ENCODE assay signal across 8 cellular contexts in the genomic region with DNA sequence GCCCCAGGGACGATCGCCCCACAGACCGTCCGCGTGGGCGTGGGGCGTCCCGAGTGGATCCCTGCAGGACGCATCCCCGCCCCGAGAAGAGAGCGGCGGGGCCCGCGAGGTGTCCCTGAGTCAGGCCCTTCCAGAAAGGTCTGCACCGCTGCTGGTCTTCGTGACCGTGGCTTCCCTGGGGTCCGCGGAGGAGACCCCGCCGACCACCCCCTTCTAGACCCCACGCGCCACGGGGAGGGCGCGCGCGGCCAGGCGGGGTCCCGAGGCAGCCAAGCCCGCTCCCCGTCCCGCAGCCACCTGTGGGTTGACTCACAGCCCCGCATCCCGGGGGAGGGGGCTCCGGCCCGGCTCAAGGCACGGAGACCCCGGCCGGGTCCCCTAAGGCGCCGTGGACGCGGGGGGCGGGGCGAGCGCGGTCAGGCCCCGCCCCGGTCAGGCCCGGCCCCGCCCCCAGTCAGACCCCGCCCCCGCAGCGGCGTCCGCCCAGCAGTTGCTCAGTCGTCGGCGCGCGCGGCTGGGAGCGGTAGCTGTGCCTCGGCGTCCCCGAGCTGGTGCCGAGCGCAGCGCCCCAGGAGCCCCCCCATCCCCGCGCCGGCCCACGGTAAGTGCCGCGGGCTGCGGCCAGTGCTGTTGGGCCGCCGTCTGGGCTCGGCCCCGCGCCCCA. TPM values are rescaled to one million over a fixed set of nuclear protein-coding genes. Genes with fewer than 3 reads are reported as not detected.
DNase-seq lines count a peak whose midpoint lies in the region; ATAC-seq, FAIRE-seq and TF ChIP-seq lines count a peak whose summit lies in the region.

A gene with protein sequence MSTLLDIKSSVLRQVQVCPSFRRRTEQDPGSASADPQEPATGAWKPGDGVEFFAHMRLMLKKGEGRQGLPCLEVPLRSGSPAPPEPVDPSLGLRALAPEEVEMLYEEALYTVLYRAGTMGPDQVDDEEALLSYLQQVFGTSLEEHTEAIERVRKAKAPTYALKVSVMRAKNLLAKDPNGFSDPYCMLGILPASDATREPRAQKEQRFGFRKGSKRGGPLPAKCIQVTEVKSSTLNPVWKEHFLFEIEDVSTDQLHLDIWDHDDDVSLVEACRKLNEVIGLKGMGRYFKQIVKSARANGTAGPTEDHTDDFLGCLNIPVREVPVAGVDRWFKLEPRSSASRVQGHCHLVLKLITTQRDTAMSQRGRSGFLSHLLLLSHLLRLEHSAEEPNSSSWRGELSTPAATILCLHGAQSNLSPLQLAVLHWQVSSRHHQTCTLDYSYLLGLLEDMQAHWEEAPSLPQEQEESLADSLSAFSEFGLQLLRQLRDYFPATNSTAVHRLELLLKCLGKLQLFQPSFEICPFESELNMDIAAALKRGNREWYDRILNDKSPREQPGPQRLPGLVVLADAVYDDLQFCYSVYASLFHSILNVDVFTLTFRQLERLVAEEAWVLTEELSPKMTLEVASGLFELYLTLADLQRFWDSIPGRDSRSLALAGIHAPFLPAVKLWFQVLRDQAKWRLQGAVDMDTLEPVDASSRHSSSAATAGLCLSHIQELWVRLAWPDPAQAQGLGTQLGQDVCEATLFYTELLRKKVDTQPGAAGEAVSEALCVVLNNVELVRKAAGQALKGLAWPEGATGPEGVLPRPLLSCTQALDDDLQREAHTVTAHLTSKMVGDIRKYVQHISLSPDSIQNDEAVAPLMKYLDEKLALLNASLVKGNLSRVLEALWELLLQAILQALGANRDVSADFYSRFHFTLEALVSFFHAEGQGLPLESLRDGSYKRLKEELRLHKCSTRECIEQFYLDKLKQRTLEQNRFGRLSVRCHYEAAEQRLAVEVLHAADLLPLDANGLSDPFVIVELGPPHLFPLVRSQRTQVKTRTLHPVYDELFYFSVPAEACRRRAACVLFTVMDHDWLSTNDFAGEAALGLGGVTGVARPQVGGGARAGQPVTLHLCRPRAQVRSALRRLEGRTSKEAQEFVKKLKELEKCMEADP (plus strand): TSS at position 497 of the 664 bp plus-strand sequence. CDS start 4,905 bp downstream, outside the sequence.

- no peaks in the 10 kb centered on the region for H3K36me3 Mint-ChIP-seq in astrocyte (ENCODE audit: low read depth, unreplicated experiment)

- H3K4me3 Mint-ChIP-seq in astrocyte (ENCODE audit: unreplicated experiment) = peak within 1 kb of the TSS; percentile 40

- no peaks in the 10 kb centered on the region for H3K79me2 ChIP-seq in astrocyte (ENCODE audit: insufficient read depth, low read length)

- H3K4me2 ChIP-seq in astrocyte (ENCODE audit: low read length) = peak within 1 kb of the TSS; percentile 39

- FAIRE-seq in astrocyte (lab: Jason Lieb, UNC) = no peak

- H3K36me3 ChIP-seq in Peyer's patch (no peaks in the 10 kb centered on the region), astrocyte (ENCODE audit: insufficient read depth, low read length) (no peaks in the 10 kb centered on the region)

- TF ChIP-seq CTCF in Peyer's patch (IDR thresholded peaks at IDR 0.05) (no peak), astrocyte (IDR thresholded peaks at IDR 0.05; ENCODE audit: insufficient read depth, low read depth, low read length) (no peak)

- DNase-seq in Daoy (ENCODE audit: low read depth) = peak; percentile 44
- DNase-seq in Peyer's patch = peak; percentile 62 to 78 (median 72)
- DNase-seq in astrocyte (ENCODE audit: low read depth) = no peak
- peak; percentile 25 for DNase-seq in iris pigment epithelial cell (ENCODE audit: low read depth)
- DNase-seq in stimulated activated CD8-positive, alpha-beta memory T cell treated with anti-CD3 and anti-CD28 coated beads, Interleukin-4, amount 100 ng/mL, for 48 hours = peak; percentile 68
- no peak for DNase-seq in G401 (ENCODE audit: low spot score)
- no peak for DNase-seq in NCI-H187 (lab: John Stamatoyannopoulos, UW)

- peaks cover 7% of the 10 kb centered on the region for H4K20me1 ChIP-seq in astrocyte (ENCODE audit: insufficient read depth, low read length)

- no peak within 1 kb of the TSS for H2AFZ ChIP-seq in astrocyte (ENCODE audit: low read depth, low read length)

- peaks cover 0 to 21% of the 10 kb centered on the region in 2 donors for H3K27me3 ChIP-seq in Peyer's patch
- H3K27me3 ChIP-seq in astrocyte (ENCODE audit: insufficient read depth, low read length) = peaks cover 48% of the 10 kb centered on the region

- H3K27ac Mint-ChIP-seq in astrocyte (ENCODE audit: unreplicated experiment) = no peak within 1 kb of the TSS

- ATAC-seq in GM19023 (IDR thresholded peaks at IDR 0.05; ENCODE audit: unreplicated experiment) = no peak

- H3K9me3 Mint-ChIP-seq in astrocyte (ENCODE audit: unreplicated experiment) = no peaks in the 10 kb centered on the region

- H3K4me3 ChIP-seq in Peyer's patch (peak within 1 kb of the TSS; percentile 44 to 65 (median 58)), astrocyte (ENCODE audit: insufficient read depth, low read depth, low read length) (no peak within 1 kb of the TSS)

- H3K27ac ChIP-seq in Peyer's patch = peak within 1 kb of the TSS; percentile 63 to 86 (median 76)
- no peak within 1 kb of the TSS for H3K27ac ChIP-seq in astrocyte (ENCODE audit: low read depth, low read length)

- H3K9me3 ChIP-seq in Peyer's patch (peaks cover 0 to 6% (median 0%) of the 10 kb centered on the region in 4 donors), astrocyte (ENCODE audit: insufficient read depth, low read depth, low read length) (peaks cover 4% of the 10 kb centered on the region)

- in situ Hi-C loops in G401 (cut with HindIII; ENCODE audit: low sequenced_read_pairs) = no loop called here

- TF ChIP-seq POLR2A in Peyer's patch (IDR thresholded peaks at IDR 0.05) = peak in 1 of 2 donors; percentile 21

- no peak within 1 kb of the TSS for H3K9ac ChIP-seq in astrocyte (ENCODE audit: low read length)

- peaks cover 0 to 56% (median 30%) of the 10 kb centered on the region in 4 donors for H3K4me1 ChIP-seq in Peyer's patch
- H3K4me1 ChIP-seq in astrocyte (ENCODE audit: insufficient read depth, low read length) = peaks cover 11% of the 10 kb centered on the region

- peaks cover 33% of the 10 kb centered on the region for H3K27me3 Mint-ChIP-seq in astrocyte (ENCODE audit: low read depth, unreplicated experiment)

- no peaks in the 10 kb centered on the region for H3K4me1 Mint-ChIP-seq in astrocyte (ENCODE audit: low read depth, unreplicated experiment)

RNA-seq across cellular contexts. Expression of the gene that starts here (rescaled TPM):
- total RNA-seq in Daoy (2014; rRNA removed; shearing (Covaris generic)) = 0.11 and 1.2 TPM in 2 replicates
- total RNA-seq in Peyer's patch (100 to 1,000 TPM in 1 of 4 donors, 10 to 100 TPM in 3; 17.9 to 160 (median 29.0) TPM), astrocyte (1.4 and 2.6 TPM in 2 replicates)
- total RNA-seq in G401 (2014; rRNA removed; shearing (Covaris generic)) = 0.25 and 2.0 TPM in 2 replicates

Comparison
In these comparisons a context has a peak if more than half of its experiments do, and no peak if none do; other contexts are left out.
1. DNase-seq: peak in Daoy (single experiment), Peyer's patch (3 of 3), iris pigment epithelial cell (single experiment) and stimulated activated CD8-positive, alpha-beta memory T cell treated with anti-CD3 and anti-CD28 coated beads, Interleukin-4, amount 100 ng/mL, for 48 hours (single experiment); none in astrocyte (single experiment), G401 (single experiment) and NCI-H187 (0 of 2).